In genomic region chr9:32218100-32218767, GRCh38 we compare ENCODE assay signal across 14 cellular contexts.
A peak's percentile ranks its signal among the peaks of the same experiment; 100 is the strongest.
DNase-seq lines count a peak whose midpoint lies in the region; ATAC-seq, FAIRE-seq and TF ChIP-seq lines count a peak whose summit lies in the region.
"Had no signal": no experiment of that assay in that cellular context is flagged by ENCODE, and none has a peak within 500 bp of the region (broad histone marks: within the 10 kb centered on the region; RNA-seq: fewer than 3 reads in every experiment).

No MANE protein-coding gene starts in this region.

- no peak overlapping the region for H3K27ac Mint-ChIP-seq in activated naive CD4-positive, alpha-beta T cell treated with anti-CD3 and anti-CD28 coated beads for 36 hours
- H3K27ac Mint-ChIP-seq: nephron had no signal

- intact Hi-C loops in activated naive CD4-positive, alpha-beta T cell treated with anti-CD3 and anti-CD28 coated beads for 36 hours (cut with micrococcal nuclease), result no loop called here

- ATAC-seq in GM19395 (IDR thresholded peaks at IDR 0.05; ENCODE audit: unreplicated experiment) (peak; percentile 99), HG02763 (IDR thresholded peaks at IDR 0.05; ENCODE audit: unreplicated experiment) (peak; percentile 98), HG03457 (IDR thresholded peaks at IDR 0.05; ENCODE audit: unreplicated experiment) (peak; percentile 100)

- H3K9me3 Mint-ChIP-seq in activated naive CD4-positive, alpha-beta T cell treated with anti-CD3 and anti-CD28 coated beads for 36 hours, result no peaks in the 10 kb centered on the region

- no peaks in the 10 kb centered on the region for H3K4me1 Mint-ChIP-seq in activated naive CD4-positive, alpha-beta T cell treated with anti-CD3 and anti-CD28 coated beads for 36 hours (ENCODE audit: low read depth)
- H3K4me1 Mint-ChIP-seq: central memory CD8-positive, alpha-beta T cell had no signal

- TF ChIP-seq POLR2A in GM12891 (IDR thresholded peaks at IDR 0.05; ENCODE audit: low read depth, low read length), result peak; percentile 73

- peaks cover 4% of the 10 kb centered on the region for H3K27me3 Mint-ChIP-seq in activated naive CD4-positive, alpha-beta T cell treated with anti-CD3 and anti-CD28 coated beads for 36 hours (ENCODE audit: low read depth)

- H3K4me3 Mint-ChIP-seq in activated naive CD4-positive, alpha-beta T cell treated with anti-CD3 and anti-CD28 coated beads for 36 hours, result no peak overlapping the region
- H3K4me3 Mint-ChIP-seq: central memory CD8-positive, alpha-beta T cell; nephron had no signal

- peak; percentile 61 for FAIRE-seq in GM12891 (lab: Jason Lieb, UNC)
- FAIRE-seq: keratinocyte had no signal

- DNase-seq in GM12891 (ENCODE audit: insufficient read length, low spot score) (peak; percentile 6), SIG-M5 treated with dmso at 0.1 percent for 504 hours (lab: John Stamatoyannopoulos, UW; ENCODE audit: unreplicated experiment) (no peak), NCI-H446 (lab: John Stamatoyannopoulos, UW) (no peak)
- DNase-seq in activated naive CD4-positive, alpha-beta T cell treated with Interleukin-2 at 50 U/mL for 16 hours, result no peak
- no peak for DNase-seq in activated naive CD4-positive, alpha-beta T cell treated with anti-CD3 and anti-CD28 coated beads for 36 hours
- DNase-seq: activated T-cell treated with anti-CD3 and anti-CD28 coated beads, Interleukin-2, amount 50 U/mL, for 48 hours; esophagus squamous epithelium; NCI-H1092 treated with DMSO at 0.1 percent for 48 hours had no signal

- CTCF ChIA-PET in activated naive CD4-positive, alpha-beta T cell treated with anti-CD3 and anti-CD28 coated beads for 36 hours (lab: Charles Lee), result no interaction called here

- no peaks in the 10 kb centered on the region for H3K36me3 Mint-ChIP-seq in activated naive CD4-positive, alpha-beta T cell treated with anti-CD3 and anti-CD28 coated beads for 36 hours (ENCODE audit: low read depth)

TF ChIP-seq in GM12891, 5 proteins besides CTCF, POLR2A, EP300 and RAD21:
- TF ChIP-seq SPI1 (IDR thresholded peaks at IDR 0.05; ENCODE audit: low read depth, low read length) (peak; percentile 93), PAX5 (IDR thresholded peaks at IDR 0.05; ENCODE audit: insufficient read depth, low read length, severe bottlenecking) (no peak), POLR2AphosphoS5 (IDR thresholded peaks at IDR 0.05; ENCODE audit: low read depth, low read length) (peak; percentile 67; the same call in 1 of the 2 replicates)
